In genomic region chr20:23152308-23152892, GRCh38 we compare ENCODE assay signal across 9 cellular contexts.
A peak's percentile ranks its signal among the peaks of the same experiment; 100 is the strongest.
DNase-seq lines count a peak whose midpoint lies in the region; ATAC-seq and TF ChIP-seq lines count a peak whose summit lies in the region.
"Had no signal": no experiment of that assay in that cellular context is flagged by ENCODE, and none has a peak within 500 bp of the region (broad histone marks: within the 10 kb centered on the region; RNA-seq: fewer than 3 reads in every experiment).

No MANE protein-coding gene starts in this region.

- POLR2A ChIA-PET in HCT116 (lab: Charles Lee): interaction anchor here (0.5 kb wide), 1 partner anchor 1849 kb away, joined by 3 read pairs; the partner anchor contains the start of gene XRN2

- H3K4me1 ChIP-seq in HCT116 (ENCODE audit: control insufficient read depth in 1 of 2, insufficient read depth in 2 of 2, low read length in 2 of 2): peaks cover 28 to 84% of the 10 kb centered on the region in 2 experiments
- peaks cover 60% of the 10 kb centered on the region for H3K4me1 ChIP-seq in Karpas-422 (ENCODE audit: low read length)

- ATAC-seq in HCT116 (no peak), HG02642 (IDR thresholded peaks at IDR 0.05; ENCODE audit: poor library complexity, unreplicated experiment) (no peak)
- peak; percentile 53 to 61 for ATAC-seq in stimulated activated naive B cell treated with anti-CD40 and anti-IgM and Interleukin-4, amounts not matched to agents 10 μg/mL and 1 μg/mL and 100 μg/mL, for 72 hours (replicated peaks)

- no peak overlapping the region for H3K4me3 Mint-ChIP-seq in activated T-helper 1 cell treated with anti-CD3 and anti-CD28 coated beads, Interleukin-12 subunit alpha, Interleukin-12 subunit beta, Interleukin-2, Interleukin-4 antibody, amounts not matched to agents 30 ng/mL and 10 ng/mL and 1 ng/mL, durations not matched to agents 14 hours and 24 hours and 36 hours
- H3K4me3 Mint-ChIP-seq in stimulated activated naive B cell treated with anti-CD40 and anti-IgM and Interleukin-4, amounts not matched to agents 10 μg/mL and 1 μg/mL and 100 μg/mL, for 72 hours: no peak overlapping the region
- H3K4me3 Mint-ChIP-seq: activated B cell treated with CpG ODN at 0.5 μM for 24 hours had no signal

- H3K4me1 Mint-ChIP-seq in activated T-helper 1 cell treated with anti-CD3 and anti-CD28 coated beads, Interleukin-12 subunit alpha, Interleukin-12 subunit beta, Interleukin-2, Interleukin-4 antibody, amounts not matched to agents 30 ng/mL and 10 ng/mL and 1 ng/mL, durations not matched to agents 14 hours and 24 hours and 36 hours (ENCODE audit: low read depth): peaks cover 55% of the 10 kb centered on the region
- H3K4me1 Mint-ChIP-seq in stimulated activated naive B cell treated with anti-CD40 and anti-IgM and Interleukin-4, amounts not matched to agents 10 μg/mL and 1 μg/mL and 100 μg/mL, for 72 hours: peaks cover 14 to 19% of the 10 kb centered on the region in 2 donors

- DNase-seq in HCT116 (ENCODE audit: low read depth, low spot score): no peak
- no peak for DNase-seq in activated T-helper 1 cell treated with anti-CD3 and anti-CD28 coated beads, Interleukin-12 subunit alpha, Interleukin-12 subunit beta, Interleukin-2, Interleukin-4 antibody, amounts not matched to agents 30 ng/mL and 10 ng/mL and 1 ng/mL, durations not matched to agents 14 hours and 24 hours and 36 hours (ENCODE audit: low spot score)
- peak; percentile 92 for DNase-seq in hepatic stellate cell (ENCODE audit: low spot score)
- no peak for DNase-seq in stimulated activated naive B cell treated with anti-CD40 and anti-IgM and Interleukin-4, amounts not matched to agents 10 μg/mL and 1 μg/mL and 100 μg/mL, for 72 hours
- no peak for DNase-seq in activated CD4-positive, alpha-beta T cell treated with anti-CD3 and anti-CD28 coated beads for 1 hour
- no peak for DNase-seq in Karpas-422
- no peak for DNase-seq in GM19240 (ENCODE audit: insufficient read length, low spot score)
- DNase-seq: activated B cell treated with CpG ODN at 0.5 μM for 24 hours had no signal

- no peak overlapping the region for H3K9ac ChIP-seq in HCT116 (ENCODE audit: low read length)
- H3K9ac ChIP-seq in Karpas-422 (ENCODE audit: low read length): no peak overlapping the region

- no peaks in the 10 kb centered on the region for H3K9me3 Mint-ChIP-seq in activated T-helper 1 cell treated with anti-CD3 and anti-CD28 coated beads, Interleukin-12 subunit alpha, Interleukin-12 subunit beta, Interleukin-2, Interleukin-4 antibody, amounts not matched to agents 30 ng/mL and 10 ng/mL and 1 ng/mL, durations not matched to agents 14 hours and 24 hours and 36 hours
- H3K9me3 Mint-ChIP-seq in stimulated activated naive B cell treated with anti-CD40 and anti-IgM and Interleukin-4, amounts not matched to agents 10 μg/mL and 1 μg/mL and 100 μg/mL, for 72 hours: no peaks in the 10 kb centered on the region
- H3K9me3 Mint-ChIP-seq: activated B cell treated with CpG ODN at 0.5 μM for 24 hours had no signal

- H3K4me3 ChIP-seq in HCT116 (replicated peaks in 1 of 2; ENCODE audit: low read depth in 1 of 2, low read length in 2 of 2) (no peak overlapping the region), Karpas-422 (ENCODE audit: low read length) (no peak overlapping the region)

- TF ChIP-seq CTCF in HCT116 (IDR thresholded peaks at IDR 0.05 in 2 of 3, conservative IDR thresholded peaks at IDR 0.05 in 1 of 3; ENCODE audit: borderline replicate concordance in 1 of 3, insufficient read depth in 1 of 3, low read depth in 2 of 3, low read length in 2 of 3): no peak

- CTCF ChIA-PET in HCT116 (lab: Charles Lee): interaction anchor here (1.6 kb wide), 1 partner anchor 49 kb away, joined by 3 read pairs; no protein-coding TSS in a partner anchor

- H3K27ac ChIP-seq in HCT116 (ENCODE audit: low read depth, low read length) (no peak overlapping the region), Karpas-422 (ENCODE audit: low read length) (no peak overlapping the region)

- H3K27me3 Mint-ChIP-seq in activated T-helper 1 cell treated with anti-CD3 and anti-CD28 coated beads, Interleukin-12 subunit alpha, Interleukin-12 subunit beta, Interleukin-2, Interleukin-4 antibody, amounts not matched to agents 30 ng/mL and 10 ng/mL and 1 ng/mL, durations not matched to agents 14 hours and 24 hours and 36 hours (ENCODE audit: insufficient read depth): peaks cover 2% of the 10 kb centered on the region
- peaks cover 4 to 5% of the 10 kb centered on the region in 2 donors for H3K27me3 Mint-ChIP-seq in stimulated activated naive B cell treated with anti-CD40 and anti-IgM and Interleukin-4, amounts not matched to agents 10 μg/mL and 1 μg/mL and 100 μg/mL, for 72 hours
- H3K27me3 Mint-ChIP-seq: activated B cell treated with CpG ODN at 0.5 μM for 24 hours had no signal

- intact Hi-C loops in HCT116 (cut with micrococcal nuclease): loop anchor here (10.0 kb wide), 1 partner anchor 778 kb away; no protein-coding TSS in a partner anchor
- intact Hi-C loops in activated T-helper 1 cell treated with anti-CD3 and anti-CD28 coated beads, Interleukin-12 subunit alpha, Interleukin-12 subunit beta, Interleukin-2, Interleukin-4 antibody, amounts not matched to agents 30 ng/mL and 10 ng/mL and 1 ng/mL, durations not matched to agents 14 hours and 24 hours and 36 hours (cut with micrococcal nuclease): no loop called here

- H3K79me2 ChIP-seq in HCT116 (ENCODE audit: insufficient read depth, low read length) (no peaks in the 10 kb centered on the region), Karpas-422 (ENCODE audit: low read length) (no peaks in the 10 kb centered on the region)

- H4K20me1 ChIP-seq in HCT116 (ENCODE audit: insufficient read depth) (no peaks in the 10 kb centered on the region), Karpas-422 (ENCODE audit: insufficient read depth, low read depth, low read length) (no peaks in the 10 kb centered on the region)

- BruUV-seq in HCT116 (replicated peaks; lab: Mats Ljungman, UMichigan): no TSS peak

- H3K4me2 ChIP-seq in HCT116 (ENCODE audit: low read length): peak overlapping the region; percentile 30; the same call in 1 of the 2 replicates
- no peak overlapping the region for H3K4me2 ChIP-seq in Karpas-422 (ENCODE audit: low read depth, low read length, poor library complexity, severe bottlenecking)

- H3K9me2 ChIP-seq in HCT116 (ENCODE audit: insufficient read depth) (no peaks in the 10 kb centered on the region), Karpas-422 (replicated peaks; ENCODE audit: insufficient read depth, low read length) (no peaks in the 10 kb centered on the region)

- RAD21 ChIA-PET in HCT116 (lab: Charles Lee; ENCODE audit: low non-redundant PET in 1 of 2, low total read pairs in 2 of 2, uncharacterized antibody in 2 of 2, unreplicated experiment in 2 of 2): no interaction called here

- no peaks in the 10 kb centered on the region for H3K36me3 Mint-ChIP-seq in activated T-helper 1 cell treated with anti-CD3 and anti-CD28 coated beads, Interleukin-12 subunit alpha, Interleukin-12 subunit beta, Interleukin-2, Interleukin-4 antibody, amounts not matched to agents 30 ng/mL and 10 ng/mL and 1 ng/mL, durations not matched to agents 14 hours and 24 hours and 36 hours (ENCODE audit: low read depth)
- peaks cover 0 to 2% of the 10 kb centered on the region in 2 donors for H3K36me3 Mint-ChIP-seq in stimulated activated naive B cell treated with anti-CD40 and anti-IgM and Interleukin-4, amounts not matched to agents 10 μg/mL and 1 μg/mL and 100 μg/mL, for 72 hours

- H3K27ac Mint-ChIP-seq in activated T-helper 1 cell treated with anti-CD3 and anti-CD28 coated beads, Interleukin-12 subunit alpha, Interleukin-12 subunit beta, Interleukin-2, Interleukin-4 antibody, amounts not matched to agents 30 ng/mL and 10 ng/mL and 1 ng/mL, durations not matched to agents 14 hours and 24 hours and 36 hours: peak overlapping the region; percentile 29
- H3K27ac Mint-ChIP-seq in stimulated activated naive B cell treated with anti-CD40 and anti-IgM and Interleukin-4, amounts not matched to agents 10 μg/mL and 1 μg/mL and 100 μg/mL, for 72 hours: no peak overlapping the region
- H3K27ac Mint-ChIP-seq: activated B cell treated with CpG ODN at 0.5 μM for 24 hours had no signal

- no peak for TF ChIP-seq POLR2A in HCT116 (IDR thresholded peaks at IDR 0.05; ENCODE audit: borderline replicate concordance, extremely low read depth, insufficient read depth, insufficient read length)

- TF ChIP-seq RAD21 in HCT116 (IDR thresholded peaks at IDR 0.05; ENCODE audit: low read depth): no peak

- H3K27me3 ChIP-seq in HCT116 (ENCODE audit: insufficient read depth, low read length) (no peaks in the 10 kb centered on the region), Karpas-422 (ENCODE audit: low read length) (no peaks in the 10 kb centered on the region)

- H2AFZ ChIP-seq in HCT116 (ENCODE audit: low read depth, low read length, poor library complexity, severe bottlenecking) (peak overlapping the region; percentile 20), Karpas-422 (ENCODE audit: low read length) (no peak overlapping the region; the same call in 1 of the 2 replicates)

- H3K36me3 ChIP-seq in HCT116 (ENCODE audit: control insufficient read depth in 1 of 2, insufficient read depth in 2 of 2, low read length in 2 of 2) (no peaks in the 10 kb centered on the region), Karpas-422 (ENCODE audit: insufficient read depth, low read length) (no peaks in the 10 kb centered on the region)

- no peaks in the 10 kb centered on the region for H3K9me3 ChIP-seq in HCT116 (ENCODE audit: control insufficient read depth in 1 of 2, insufficient read depth in 1 of 2, low read depth in 1 of 2, low read length in 2 of 2)
- no peaks in the 10 kb centered on the region for H3K9me3 ChIP-seq in Karpas-422 (ENCODE audit: low read length)

TF ChIP-seq in HCT116, 20 proteins besides CTCF, POLR2A, EP300 and RAD21 (continues in another document):
- TF ChIP-seq EGR1 (IDR thresholded peaks at IDR 0.05; ENCODE audit: low read depth) (no peak), ZBTB33 (IDR thresholded peaks at IDR 0.05; ENCODE audit: extremely low read depth, insufficient replicate concordance, low read length) (no peak), ZFX (IDR thresholded peaks at IDR 0.05) (no peak), ZNF274 (IDR thresholded peaks at IDR 0.05; ENCODE audit: low read depth, low read length) (no peak), FOSL1 (IDR thresholded peaks at IDR 0.05; ENCODE audit: low read depth) (no peak)

Comparison
In these comparisons a context has a peak if more than half of its experiments do, and no peak if none do; other contexts are left out.
1. ATAC-seq: peak in stimulated activated naive B cell treated with anti-CD40 and anti-IgM and Interleukin-4, amounts not matched to agents 10 μg/mL and 1 μg/mL and 100 μg/mL, for 72 hours (2 of 2); none in HCT116 (single experiment) and HG02642 (single experiment).